ENCODE assay signal across 9 cellular contexts in genomic region chr19:54470991-54471782, GRCh38. TPM values are rescaled to one million over a fixed set of nuclear protein-coding genes. Genes with fewer than 3 reads are reported as not detected.
DNase-seq lines count a peak whose midpoint lies in the region; ATAC-seq and TF ChIP-seq lines count a peak whose summit lies in the region.
"Had no signal": no experiment of that assay in that cellular context is flagged by ENCODE, and none has a peak within 500 bp of the region (broad histone marks: within the 10 kb centered on the region; RNA-seq: fewer than 3 reads in every experiment).

No MANE protein-coding gene starts in this region.

- peak overlapping the region in 1 of 6 donors; percentile 70 for H3K27ac Mint-ChIP-seq in naive B cell

- H3K4me3 ChIP-seq in AG04450 (ENCODE audit: low read depth, low read length) (peak overlapping the region; percentile 58), fibroblast of mammary gland (ENCODE audit: control insufficient read depth, low read depth, low read length) (peak overlapping the region; percentile 34)

- no peaks in the 10 kb centered on the region for H3K9me3 Mint-ChIP-seq in naive B cell

- CTCF ChIA-PET in AG04450 (lab: Charles Lee) (interaction anchor here (1.9 kb wide), 1 partner anchor 10 kb away, joined by 7 read pairs; no protein-coding TSS in a partner anchor), RWPE1 (lab: Yijun Ruan, JAX) (interaction anchor here (1.0 kb wide), 1 partner anchor 11 kb away, joined by 3 read pairs; no protein-coding TSS in a partner anchor)

- no peaks in the 10 kb centered on the region for H3K27me3 ChIP-seq in AG04450 (ENCODE audit: control insufficient read depth, insufficient read depth, low read length)

- no peak for DNase-seq in AG04450 (ENCODE audit: low read depth, low spot score)
- peak; percentile 47 for DNase-seq in RWPE1 (ENCODE audit: low spot score)
- no peak for DNase-seq in fibroblast of mammary gland (ENCODE audit: low read depth)
- DNase-seq in naive B cell = no peak
- no peak for DNase-seq in T-helper 2 cell
- DNase-seq: T-helper 9 cell had no signal

- ATAC-seq in naive B cell (ENCODE audit: low read depth in 2 of 2) (peak; percentile 52 to 68), GM18498 (IDR thresholded peaks at IDR 0.05; ENCODE audit: unreplicated experiment) (no peak), GM21447 (IDR thresholded peaks at IDR 0.05; ENCODE audit: unreplicated experiment) (no peak), HG02884 (IDR thresholded peaks at IDR 0.05; ENCODE audit: unreplicated experiment) (no peak)

- H3K4me1 Mint-ChIP-seq in naive B cell = peaks cover 23 to 31% (median 23%) of the 10 kb centered on the region in 3 donors

- H3K27ac ChIP-seq in AG04450 (ENCODE audit: low read depth, low read length) = no peak overlapping the region
- H3K27ac ChIP-seq in RWPE1 = peak overlapping the region; percentile 65

- H3K36me3 Mint-ChIP-seq in naive B cell = no peaks in the 10 kb centered on the region

- TF ChIP-seq CTCF in AG04450 (IDR thresholded peaks at IDR 0.05; ENCODE audit: low read depth, low read length) = no peak
- TF ChIP-seq CTCF in RWPE1 (conservative IDR thresholded peaks at IDR 0.05; ENCODE audit: low read depth) = no peak
- no peak for TF ChIP-seq CTCF in fibroblast of mammary gland (conservative IDR thresholded peaks at IDR 0.05; ENCODE audit: control insufficient read depth, insufficient read depth, low read depth, low read length)

- peaks cover 39 to 61% (median 47%) of the 10 kb centered on the region in 3 donors for H3K27me3 Mint-ChIP-seq in naive B cell

- POLR2A ChIA-PET in AG04450 (lab: Yijun Ruan, JAX) = no interaction called here
- POLR2A ChIA-PET in RWPE1 (lab: Yijun Ruan, JAX; ENCODE audit: low non-redundant PET) = no interaction called here

- H3K9me3 ChIP-seq in AG04450 (ENCODE audit: control insufficient read depth, insufficient read depth, low read length) = no peaks in the 10 kb centered on the region; the same call in 1 of the 2 replicates

- H3K4me3 Mint-ChIP-seq in naive B cell = peak overlapping the region in 6 of 8 donors; percentile 25 to 82 (median 44)

RNA-seq across cellular contexts. Expression of gene CDC42EP5, which starts 1.9 kb away (rescaled TPM):
- polyA plus RNA-seq in AG04450 (2011; rRNA removed) = 12.3 and 17.7 TPM in 2 replicates
- polyA minus RNA-seq in AG04450 (2011; rRNA and poly(A)+ RNA removed) = 2.3 and 2.4 TPM in 2 replicates
- not detected for polyA plus RNA-seq in naive B cell (ENCODE audit: low read depth in 6 of 6)

RNA-seq across cellular contexts. Expression of gene LENG9, which starts 7.6 kb away (rescaled TPM):
- polyA plus RNA-seq in AG04450 (2011; rRNA removed) = 0.63 and 1.3 TPM in 2 replicates
- 1.7 and 1.9 TPM in 2 replicates for polyA minus RNA-seq in AG04450 (2011; rRNA and poly(A)+ RNA removed)
- under 1 TPM in 5 of 6 donors, not detected in 1; 0.20 to 0.62 (median 0.31) TPM for polyA plus RNA-seq in naive B cell (ENCODE audit: low read depth in 6 of 6)

RNA-seq across cellular contexts. Expression of gene LENG8, which starts 22.2 kb away (rescaled TPM):
- polyA plus RNA-seq in AG04450 (2011; rRNA removed) (16.1 and 25.2 TPM in 2 replicates), naive B cell (ENCODE audit: low read depth in 6 of 6) (10 to 100 TPM in 2 of 6 donors, 1 to 10 TPM in 4; 4.0 to 17.4 (median 8.6) TPM)
- polyA minus RNA-seq in AG04450 (2011; rRNA and poly(A)+ RNA removed) = 29.0 and 38.6 TPM in 2 replicates

RNA-seq across cellular contexts. Expression of gene LAIR2, which starts 31.4 kb away (rescaled TPM):
- not detected in 2 replicates for polyA plus RNA-seq in AG04450 (2011; rRNA removed)
- polyA minus RNA-seq in AG04450 (2011; rRNA and poly(A)+ RNA removed) = not detected in 2 replicates
- polyA plus RNA-seq in naive B cell (ENCODE audit: low read depth in 6 of 6) = under 1 TPM in 3 of 6 donors, not detected in 3; 0.55 to 0.93 (median 0.66) TPM

RNA-seq across cellular contexts. Expression of gene TTYH1, which starts 55.9 kb away (rescaled TPM):
- polyA plus RNA-seq in AG04450 (2011; rRNA removed) (not detected in 2 replicates), naive B cell (ENCODE audit: low read depth in 6 of 6) (under 1 TPM in 3 of 6 donors, not detected in 3; 0.06 to 0.09 (median 0.08) TPM)
- polyA minus RNA-seq in AG04450 (2011; rRNA and poly(A)+ RNA removed) = not detected in 2 replicates

Comparison
In these comparisons a context has a peak if more than half of its experiments do, and no peak if none do; other contexts are left out.
1. ATAC-seq: peak in naive B cell (2 of 2); none in GM18498 (single experiment), GM21447 (single experiment) and HG02884 (single experiment).
2. RNA of gene CDC42EP5, which starts 1.9 kb away (polyA plus RNA-seq): 12.3 to 17.7 TPM in AG04450; not detected in naive B cell; every median in the first group is over 10 times any median in the second.